Comparison of ENCODE assay signal across 33 cellular contexts in the genomic region with DNA sequence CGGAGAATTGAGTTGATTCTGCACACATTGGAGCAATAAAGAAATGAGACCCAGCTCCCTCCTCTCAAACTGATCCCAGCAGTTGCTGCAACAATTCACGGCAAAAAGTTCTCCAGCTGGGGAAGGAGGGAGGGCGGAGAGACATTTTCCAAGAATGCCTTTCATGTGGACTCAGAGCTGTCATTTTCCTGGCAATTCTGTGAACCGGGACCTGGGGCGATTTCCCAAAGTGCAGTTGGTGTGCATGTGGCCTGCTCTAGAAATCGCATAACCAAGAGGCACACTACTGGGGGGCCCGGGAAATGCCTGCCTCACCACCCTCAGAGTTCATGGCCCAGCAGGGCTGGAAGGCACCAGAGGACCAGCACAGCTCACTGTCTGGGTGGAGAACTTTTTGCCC. TPM values are rescaled to one million over a fixed set of nuclear protein-coding genes. Genes with fewer than 3 reads are reported as not detected.
DNase-seq lines count a peak whose midpoint lies in the region; TF ChIP-seq lines count a peak whose summit lies in the region.
"Had no signal": no experiment of that assay in that cellular context is flagged by ENCODE, and none has a peak within 500 bp of the region (broad histone marks: within the 10 kb centered on the region; RNA-seq: fewer than 3 reads in every experiment).

No MANE protein-coding gene starts in this region.

- H3K27ac ChIP-seq in GM23248 (no peak overlapping the region), endodermal cell (ENCODE audit: low read depth, low read length) (peak overlapping the region; percentile 70), vagina (peak overlapping the region; percentile 39), prostate gland (no peak overlapping the region)
- H3K27ac ChIP-seq: parathyroid adenoma, right lobe of liver had no signal

- H3K4me2 ChIP-seq in GM23248 (ENCODE audit: unreplicated experiment), result no peak overlapping the region

- H3K4me3 ChIP-seq in GM23248, result no peak overlapping the region
- H3K4me3 ChIP-seq in endodermal cell (ENCODE audit: low read length), result no peak overlapping the region
- no peak overlapping the region for H3K4me3 ChIP-seq in vagina
- H3K4me3 ChIP-seq in prostate gland, result no peak overlapping the region
- H3K4me3 ChIP-seq: right lobe of liver had no signal

- no peaks in the 10 kb centered on the region for H3K9me2 ChIP-seq in GM23248 (ENCODE audit: insufficient read depth)

- H3K27me3 Mint-ChIP-seq in endodermal cell (ENCODE audit: insufficient read depth) (peaks cover 3% of the 10 kb centered on the region), mesothelial cell of epicardium (ENCODE audit: low read depth) (peaks cover 12% of the 10 kb centered on the region)

- H3K27ac Mint-ChIP-seq in endodermal cell (no peak overlapping the region), mesothelial cell of epicardium (peak overlapping the region; percentile 74)
- H3K27ac Mint-ChIP-seq: activated B cell treated with CpG ODN at 0.5 μM for 24 hours; activated naive CD4-positive, alpha-beta T cell treated with anti-CD3 and anti-CD28 coated beads, Interleukin-2, amount 50 U/mL, for 72 hours; activated T-helper 2 cell treated with anti-CD3 and anti-CD28 coated beads, Interferon-gamma antibody, Interleukin-2, Interleukin-4, amounts not matched to agents 10 μg/mL and 5 μg/mL and 100 μg/mL, durations not matched to agents 14 hours and 24 hours and 36 hours; CD4-positive, alpha-beta memory T cell; natural killer cell treated with Interleukin-12 subunit alpha and Interleukin-12 subunit beta and Interleukin-15 and Interleukin-18, amount 100 ng/mL, for 72 hours had no signal

- no peak overlapping the region for H3K9ac ChIP-seq in GM23248
- H3K9ac ChIP-seq in endodermal cell (ENCODE audit: extremely low read depth, low read length, poor library complexity, severe bottlenecking), result no peak overlapping the region
- H3K9ac ChIP-seq: parathyroid adenoma had no signal

- TF ChIP-seq CTCF in endodermal cell (conservative IDR thresholded peaks at IDR 0.05), result no peak
- no peak for TF ChIP-seq CTCF in mesothelial cell of epicardium (IDR thresholded peaks at IDR 0.05; ENCODE audit: unreplicated experiment)
- no peak for TF ChIP-seq CTCF in vagina (IDR thresholded peaks at IDR 0.05)
- no peak for TF ChIP-seq CTCF in prostate gland (IDR thresholded peaks at IDR 0.05)

- H3K9me3 Mint-ChIP-seq in endodermal cell (no peaks in the 10 kb centered on the region), mesothelial cell of epicardium (no peaks in the 10 kb centered on the region)
- H3K9me3 Mint-ChIP-seq: activated B cell treated with CpG ODN at 0.5 μM for 24 hours; activated naive CD4-positive, alpha-beta T cell treated with anti-CD3 and anti-CD28 coated beads, Interleukin-2, amount 50 U/mL, for 72 hours; activated T-helper 2 cell treated with anti-CD3 and anti-CD28 coated beads, Interferon-gamma antibody, Interleukin-2, Interleukin-4, amounts not matched to agents 10 μg/mL and 5 μg/mL and 100 μg/mL, durations not matched to agents 14 hours and 24 hours and 36 hours; natural killer cell treated with Interleukin-12 subunit alpha and Interleukin-12 subunit beta and Interleukin-15 and Interleukin-18, amount 100 ng/mL, for 72 hours had no signal

- H3K4me1 ChIP-seq in GM23248 (ENCODE audit: insufficient read depth) (peaks cover 11% of the 10 kb centered on the region), endodermal cell (ENCODE audit: control insufficient read depth, insufficient read depth, low read length) (no peaks in the 10 kb centered on the region), vagina (peaks cover 6% of the 10 kb centered on the region), prostate gland (replicated peaks) (no peaks in the 10 kb centered on the region)
- H3K4me1 ChIP-seq: parathyroid adenoma, right lobe of liver had no signal

- H3F3A ChIP-seq in GM23248 (ENCODE audit: insufficient read depth), result peaks cover 10% of the 10 kb centered on the region

- no peaks in the 10 kb centered on the region for H4K20me1 ChIP-seq in GM23248 (ENCODE audit: insufficient read depth)

- in situ Hi-C loops in GM23248 (cut with MboI), result no loop called here

- H3K4me3 Mint-ChIP-seq in endodermal cell (no peak overlapping the region), mesothelial cell of epicardium (no peak overlapping the region)
- H3K4me3 Mint-ChIP-seq: activated B cell treated with CpG ODN at 0.5 μM for 24 hours; CD4-positive, alpha-beta memory T cell; natural killer cell treated with Interleukin-12 subunit alpha and Interleukin-12 subunit beta and Interleukin-15 and Interleukin-18, amount 100 ng/mL, for 72 hours had no signal

- intact Hi-C loops in vagina (cut with DNase I) (no loop called here), prostate gland (cut with DNase I) (no loop called here)

- WGBS in GM23248 (ENCODE audit: low coverage in 1 of 2, low lambda C conversion rate in 2 of 2, missing lambda C conversion rate in 2 of 2), 2 experiments, result 7 to 9% methylated on average over 7 of the region's 7 CpGs
- 55 to 61% methylated on average over 5 to 7 of the region's 7 CpGs for WGBS in endodermal cell (ENCODE audit: insufficient coverage in 1 of 2, insufficient read length in 1 of 2), 2 experiments
- 34% methylated on average over 7 of the region's 7 CpGs for WGBS in prostate gland

- TF ChIP-seq POLR2A in vagina (IDR thresholded peaks at IDR 0.05), result no peak
- no peak for TF ChIP-seq POLR2A in prostate gland (IDR thresholded peaks at IDR 0.05)

- peak overlapping the region; percentile 41; the same call in 1 of the 2 replicates for H2AFZ ChIP-seq in GM23248
- H2AFZ ChIP-seq: parathyroid adenoma had no signal

- DNase-seq in GM23248 (peak; percentile 41), endodermal cell (no peak), mesothelial cell of epicardium (ENCODE audit: low spot score in 2 of 2, unreplicated experiment in 2 of 2) (no peak), vagina (ENCODE audit: extremely low spot score in 2 of 2) (no peak), activated gamma-delta T cell (lab: John Stamatoyannopoulos, UW) (no peak), NCI-H345 treated with DMSO at 0.1 percent for 48 hours (lab: John Stamatoyannopoulos, UW; ENCODE audit: unreplicated experiment) (no peak), prostate gland (ENCODE audit: low spot score) (no peak), NCI-H526 (lab: John Stamatoyannopoulos, UW) (no peak)
- DNase-seq: activated B cell treated with CpG ODN at 0.5 μM for 24 hours; activated CD8-positive, alpha-beta memory T cell treated with anti-CD3 and anti-CD28 coated beads, Interleukin-2, amount 50 U/mL, for 4 hours; AML-193; CD4-positive, alpha-beta memory T cell; cortex of kidney; IMR-90; islet precursor cell; NCI-H1092; NCI-H187; NCI-H2171 treated with DMSO at 0.1 percent for 48 hours; NCI-H524 treated with DMSO at 0.1 percent for 48 hours; SIG-M5; stimulated activated naive CD4-positive, alpha-beta T cell had no signal

- no peaks in the 10 kb centered on the region for H3K36me3 Mint-ChIP-seq in endodermal cell (ENCODE audit: low read depth)
- H3K36me3 Mint-ChIP-seq in mesothelial cell of epicardium, result no peaks in the 10 kb centered on the region
- H3K36me3 Mint-ChIP-seq: activated naive CD4-positive, alpha-beta T cell treated with anti-CD3 and anti-CD28 coated beads, Interleukin-2, amount 50 U/mL, for 72 hours; CD4-positive, alpha-beta memory T cell; natural killer cell treated with Interleukin-12 subunit alpha and Interleukin-12 subunit beta and Interleukin-15 and Interleukin-18, amount 100 ng/mL, for 72 hours had no signal

- H3K9me3 ChIP-seq in GM23248 (ENCODE audit: low read depth), result no peaks in the 10 kb centered on the region
- no peaks in the 10 kb centered on the region for H3K9me3 ChIP-seq in endodermal cell (ENCODE audit: control insufficient read depth, low read length)
- no peaks in the 10 kb centered on the region for H3K9me3 ChIP-seq in vagina
- no peaks in the 10 kb centered on the region for H3K9me3 ChIP-seq in prostate gland
- H3K9me3 ChIP-seq: right lobe of liver had no signal

- H3K27me3 ChIP-seq in GM23248 (replicated peaks; ENCODE audit: insufficient read depth) (peaks cover 12% of the 10 kb centered on the region), endodermal cell (ENCODE audit: control insufficient read depth, insufficient read depth, low read length, poor library complexity, severe bottlenecking) (no peaks in the 10 kb centered on the region), vagina (no peaks in the 10 kb centered on the region), prostate gland (replicated peaks; ENCODE audit: insufficient read depth) (no peaks in the 10 kb centered on the region)
- H3K27me3 ChIP-seq: right lobe of liver had no signal

- H3K36me3 ChIP-seq in GM23248 (ENCODE audit: low read depth) (no peaks in the 10 kb centered on the region), endodermal cell (ENCODE audit: control insufficient read depth, insufficient read depth, low read length) (no peaks in the 10 kb centered on the region), vagina (no peaks in the 10 kb centered on the region), prostate gland (no peaks in the 10 kb centered on the region)
- H3K36me3 ChIP-seq: right lobe of liver had no signal

- peaks cover 19% of the 10 kb centered on the region for H3K4me1 Mint-ChIP-seq in endodermal cell
- H3K4me1 Mint-ChIP-seq in mesothelial cell of epicardium, result peaks cover 42% of the 10 kb centered on the region
- H3K4me1 Mint-ChIP-seq: activated B cell treated with CpG ODN at 0.5 μM for 24 hours; CD4-positive, alpha-beta memory T cell had no signal

- H3K79me2 ChIP-seq in GM23248 (ENCODE audit: insufficient read depth), result no peaks in the 10 kb centered on the region
- H3K79me2 ChIP-seq: parathyroid adenoma had no signal

RNA-seq across cellular contexts. Expression of gene IREB2, which starts 48.7 kb away (rescaled TPM):
- 12.9 and 18.0 TPM in 2 replicates for total RNA-seq in GM23248 (2014; rRNA removed; shearing (Covaris generic))
- polyA plus RNA-seq in GM23248 (2016; fragmentation: Nextera tagmentation; extraction: Ambion mirVana), result 11.8 and 13.1 TPM in 2 replicates
- total RNA-seq in endodermal cell, result 10 to 100 TPM; 81.4 to 92.6 TPM
- polyA plus RNA-seq in endodermal cell (2013, experiment 1 of 2), result 57.5 TPM
- polyA plus RNA-seq in endodermal cell (2013, experiment 2 of 2), result 59.7 TPM
- 84.9 to 105 TPM (median 90.1 TPM) in 3 replicates for total RNA-seq in mesothelial cell of epicardium
- total RNA-seq in vagina, result 40.8 TPM
- total RNA-seq in prostate gland, result 10 to 100 TPM; 30.5 to 39.0 TPM

RNA-seq across cellular contexts. Expression of gene CRABP1, which starts 49.2 kb away (rescaled TPM):
- not detected in 2 replicates for total RNA-seq in GM23248 (2014; rRNA removed; shearing (Covaris generic))
- polyA plus RNA-seq in GM23248 (2016; fragmentation: Nextera tagmentation; extraction: Ambion mirVana), result not detected in 2 replicates
- total RNA-seq in endodermal cell (100 to 1,000 TPM; 103 TPM), mesothelial cell of epicardium (144 to 156 TPM (median 155 TPM) in 3 replicates), vagina (not detected), prostate gland (not detected)
- polyA plus RNA-seq in endodermal cell (2013, experiment 1 of 2), result 2,939 TPM
- 3,263 TPM for polyA plus RNA-seq in endodermal cell (2013, experiment 2 of 2)
- total RNA-seq: activated B cell treated with CpG ODN at 0.5 μM for 24 hours; cardiac septum; CD4-positive, alpha-beta memory T cell; fibroblast of lung; glomerular endothelial cell; H4; IMR-90; liver; mononuclear cell; natural killer cell treated with Interleukin-12 subunit alpha and Interleukin-12 subunit beta and Interleukin-15 and Interleukin-18, amount 100 ng/mL, for 72 hours; right lobe of liver had no signal
- polyA plus RNA-seq: aorta; CD4-positive, alpha-beta memory T cell; fibroblast of lung; IMR-90; liver had no signal

Comparison
In these comparisons a context has a peak if more than half of its experiments do, and no peak if none do; other contexts are left out.
1. H3K27ac ChIP-seq: peak in endodermal cell (single experiment) and vagina (single experiment); none in GM23248 (single experiment) and prostate gland (0 of 2).
2. RNA of gene CRABP1, which starts 49.2 kb away (total RNA-seq): 144 to 156 TPM in mesothelial cell of epicardium and 103 TPM in endodermal cell; not detected in vagina (single experiment), not detected in GM23248 and not detected in prostate gland; every median in the first group is over 10 times any median in the second.